In genomic region chr4:13268713-13269112, GRCh38 we compare ENCODE assay signal across 30 cellular contexts.
"Had no signal": no experiment of that assay in that cellular context is flagged by ENCODE, and none has a peak within 500 bp of the region (broad histone marks: within the 10 kb centered on the region; RNA-seq: fewer than 3 reads in every experiment).

No MANE protein-coding gene starts in this region.

- H3K4me3 Mint-ChIP-seq: naive thymus-derived CD8-positive, alpha-beta T cell; natural killer cell treated with Interleukin-12 subunit alpha and Interleukin-12 subunit beta and Interleukin-15 and Interleukin-18, amount 100 ng/mL, for 72 hours; nephron progenitor cell; neural crest cell; stimulated activated memory B cell treated with anti-CD40 and anti-IgM and Interleukin-4, amounts not matched to agents 10 μg/mL and 1 μg/mL and 100 μg/mL, for 72 hours; stimulated activated naive CD8-positive, alpha-beta T cell treated with anti-CD3 and anti-CD28 coated beads, Interleukin-15, amount 100 ng/mL, for 72 hours; type B pancreatic cell had no signal

- H3K27me3 ChIP-seq: neutrophil, pancreas, right lobe of liver, spleen, suprapubic skin, testis, tibial artery, transverse colon, upper lobe of right lung, uterus had no signal

- H3K4me1 ChIP-seq: pancreas, prostate gland, right lobe of liver, spleen, suprapubic skin, testis, tibial artery, transverse colon, upper lobe of right lung, uterus had no signal

- H3K4me2 ChIP-seq: smooth muscle cell had no signal

- H3K27ac ChIP-seq: neutrophil, pancreas, prostate gland, right lobe of liver, skin epidermis, spleen, suprapubic skin, testis, tibial artery, transverse colon, upper lobe of right lung, uterus had no signal

- H3K9me3 ChIP-seq: neutrophil, pancreas, prostate gland, testis, uterus had no signal

- H3K27ac Mint-ChIP-seq: naive thymus-derived CD8-positive, alpha-beta T cell; natural killer cell treated with Interleukin-12 subunit alpha and Interleukin-12 subunit beta and Interleukin-15 and Interleukin-18, amount 100 ng/mL, for 72 hours; nephron progenitor cell; stimulated activated memory B cell treated with anti-CD40 and anti-IgM and Interleukin-4, amounts not matched to agents 10 μg/mL and 1 μg/mL and 100 μg/mL, for 72 hours; stimulated activated naive CD8-positive, alpha-beta T cell treated with anti-CD3 and anti-CD28 coated beads, Interleukin-15, amount 100 ng/mL, for 72 hours; type B pancreatic cell had no signal

- H3K36me3 ChIP-seq: neutrophil, pancreas, prostate gland, right lobe of liver, spleen, suprapubic skin, tibial artery, transverse colon, upper lobe of right lung, uterus had no signal

- H3K4me3 ChIP-seq: pancreas, prostate gland, right lobe of liver, skin epidermis, smooth muscle cell, spleen, suprapubic skin, testis, tibial artery, transverse colon, upper lobe of right lung, uterus had no signal

- H3K4me1 Mint-ChIP-seq: naive thymus-derived CD8-positive, alpha-beta T cell had no signal

- FAIRE-seq: pancreas had no signal

- H3K9me3 Mint-ChIP-seq: stimulated activated memory B cell treated with anti-CD40 and anti-IgM and Interleukin-4, amounts not matched to agents 10 μg/mL and 1 μg/mL and 100 μg/mL, for 72 hours; type B pancreatic cell had no signal

- DNase-seq: naive thymus-derived CD8-positive, alpha-beta T cell; nephron progenitor cell; nucleus accumbens; pancreas; right cardiac atrium; right lobe of liver; spleen; stimulated activated CD4-positive, alpha-beta T cell treated with anti-CD3 and anti-CD28 coated beads, Interleukin-12 subunit alpha, Interleukin-12 subunit beta, amount 100 ng/mL, for 4 hours; stimulated activated CD4-positive, alpha-beta T cell treated with anti-CD3 and anti-CD28 coated beads, Interleukin-1b, Interleukin-23, amount 100 ng/mL, for 48 hours; stimulated activated CD4-positive, alpha-beta T cell treated with anti-CD3 and anti-CD28 coated beads, Interleukin-4, amount 100 ng/mL, for 1 hour; stimulated activated CD4-positive, alpha-beta T cell treated with anti-CD3 and anti-CD28 coated beads, Interleukin-4, amount 100 ng/mL, for 4 hours; stimulated activated CD8-positive, alpha-beta memory T cell treated with anti-CD3 and anti-CD28 coated beads, Interleukin-4, amount 100 ng/mL, for 48 hours; stimulated activated naive CD4-positive, alpha-beta T cell; stimulated activated naive CD8-positive, alpha-beta T cell treated with anti-CD3 and anti-CD28 coated beads, Interleukin-15, amount 100 ng/mL, for 72 hours; stimulated activated naive CD8-positive, alpha-beta T cell treated with anti-CD3 and anti-CD28 coated beads, Interleukin-15, Interleukin-2, amounts not matched to agents 100 U/mL and 50 U/mL, for 24 hours; substantia nigra; testis; tibial artery; transverse colon; upper lobe of right lung; uterus had no signal

- H3K27me3 Mint-ChIP-seq: naive thymus-derived CD8-positive, alpha-beta T cell; natural killer cell treated with Interleukin-12 subunit alpha and Interleukin-12 subunit beta and Interleukin-15 and Interleukin-18, amount 100 ng/mL, for 72 hours; stimulated activated memory B cell treated with anti-CD40 and anti-IgM and Interleukin-4, amounts not matched to agents 10 μg/mL and 1 μg/mL and 100 μg/mL, for 72 hours; stimulated activated naive CD8-positive, alpha-beta T cell treated with anti-CD3 and anti-CD28 coated beads, Interleukin-15, amount 100 ng/mL, for 72 hours; type B pancreatic cell had no signal

- ATAC-seq: naive thymus-derived CD8-positive, alpha-beta T cell; natural killer cell treated with Interleukin-12 subunit alpha and Interleukin-12 subunit beta and Interleukin-15 and Interleukin-18, amount 100 ng/mL, for 72 hours; pancreas; right cardiac atrium; right lobe of liver; stimulated activated memory B cell treated with anti-CD40 and anti-IgM and Interleukin-4, amounts not matched to agents 10 μg/mL and 1 μg/mL and 100 μg/mL, for 72 hours; stimulated activated naive CD8-positive, alpha-beta T cell treated with anti-CD3 and anti-CD28 coated beads, Interleukin-15, amount 100 ng/mL, for 72 hours; stimulated activated naive CD8-positive, alpha-beta T cell treated with anti-CD3 and anti-CD28 coated beads, Interleukin-15, Interleukin-2, amounts not matched to agents 100 U/mL and 50 U/mL, for 24 hours; upper lobe of right lung had no signal
